ENCODE assay signal across 8 cellular contexts in the genomic region with DNA sequence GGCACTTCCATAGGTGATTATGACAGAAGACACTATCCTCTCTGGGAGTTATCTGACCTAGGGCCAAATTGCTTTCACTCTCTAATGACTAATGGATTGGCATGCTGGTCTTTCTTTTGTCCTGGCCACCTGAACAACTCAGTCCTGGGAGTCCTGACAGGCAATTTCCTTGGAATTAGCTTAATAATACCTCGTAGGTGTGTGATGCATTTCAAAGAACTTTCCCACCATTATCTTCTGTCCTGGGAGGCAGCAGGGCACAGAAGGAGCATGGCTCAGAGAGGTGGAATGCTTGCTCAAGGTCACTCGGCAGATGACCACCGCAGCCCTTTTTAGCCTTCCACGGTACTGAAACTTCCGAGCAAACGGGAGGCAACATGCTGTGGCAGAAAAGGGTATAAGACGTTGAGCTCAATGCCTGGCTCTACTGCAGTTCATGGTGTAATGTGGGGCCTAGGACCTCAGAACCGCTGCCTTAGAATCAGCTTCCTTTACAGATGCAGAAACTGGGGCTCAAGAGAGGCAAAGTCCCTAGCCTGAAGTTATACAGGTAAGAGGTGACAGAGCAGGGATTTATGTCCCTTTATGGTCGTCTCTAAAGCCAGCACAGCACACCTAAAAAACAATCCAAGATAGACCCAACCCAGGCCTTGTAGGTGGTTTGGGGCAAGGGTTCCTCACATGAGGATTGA. TPM values are rescaled to one million over a fixed set of nuclear protein-coding genes. Genes with fewer than 3 reads are reported as not detected.
DNase-seq lines count a peak whose midpoint lies in the region; ATAC-seq and TF ChIP-seq lines count a peak whose summit lies in the region.

No MANE protein-coding gene starts in this region.

- no peaks in the 10 kb centered on the region for H3K27me3 Mint-ChIP-seq in activated naive CD8-positive, alpha-beta T cell treated with anti-CD3 and anti-CD28 coated beads for 36 hours
- H3K27me3 Mint-ChIP-seq in stimulated activated naive B cell treated with anti-CD40 and anti-IgM and Interleukin-4, amounts not matched to agents 10 μg/mL and 1 μg/mL and 100 μg/mL, for 72 hours = no peaks in the 10 kb centered on the region

- no peak for ATAC-seq in stimulated activated naive B cell treated with anti-CD40 and anti-IgM and Interleukin-4, amounts not matched to agents 10 μg/mL and 1 μg/mL and 100 μg/mL, for 72 hours (replicated peaks)
- ATAC-seq in GM18868 (IDR thresholded peaks at IDR 0.05; ENCODE audit: unreplicated experiment) = no peak

- peaks cover 20% of the 10 kb centered on the region for H3K36me3 Mint-ChIP-seq in activated naive CD8-positive, alpha-beta T cell treated with anti-CD3 and anti-CD28 coated beads for 36 hours
- H3K36me3 Mint-ChIP-seq in stimulated activated naive B cell treated with anti-CD40 and anti-IgM and Interleukin-4, amounts not matched to agents 10 μg/mL and 1 μg/mL and 100 μg/mL, for 72 hours = peaks cover 14 to 25% of the 10 kb centered on the region in 2 donors

- H3K9me3 ChIP-seq in A673 (ENCODE audit: low read depth, low read length, poor library complexity, severe bottlenecking) = no peaks in the 10 kb centered on the region
- no peaks in the 10 kb centered on the region for H3K9me3 ChIP-seq in HEK293 (ENCODE audit: control insufficient read depth, insufficient read depth, low read depth, low read length)

- POLR2A ChIA-PET in A673 (lab: Charles Lee; ENCODE audit: low non-redundant PET) (no interaction called here), HEK293 (lab: Yijun Ruan, JAX) (interaction anchor here (1.0 to 7.0 kb wide), 8 partner anchors 8 to 81 kb away, joined by 3 to 60 read pairs (median 6); no protein-coding TSS in a partner anchor)

- H3K4me3 Mint-ChIP-seq in activated naive CD8-positive, alpha-beta T cell treated with anti-CD3 and anti-CD28 coated beads for 36 hours = peak overlapping the region; percentile 88
- peak overlapping the region; percentile 96 to 97 for H3K4me3 Mint-ChIP-seq in stimulated activated naive B cell treated with anti-CD40 and anti-IgM and Interleukin-4, amounts not matched to agents 10 μg/mL and 1 μg/mL and 100 μg/mL, for 72 hours

- H3K27ac ChIP-seq in A673 (ENCODE audit: low read depth, low read length, poor library complexity, severe bottlenecking) (peak overlapping the region; percentile 99), HEK293 (ENCODE audit: extremely low read depth, low read depth, low read length) (peak overlapping the region; percentile 77)

- H3K36me3 ChIP-seq in A673 (ENCODE audit: insufficient read depth, low read length, poor library complexity, severe bottlenecking) (peaks cover 12% of the 10 kb centered on the region), HEK293 (ENCODE audit: control insufficient read depth in 2 of 2, insufficient read depth in 1 of 2, low read length in 2 of 2) (peaks cover 0 to 27% of the 10 kb centered on the region in 2 experiments; a peak in 1 of 3 replicates)

- DNase-seq in A673 (ENCODE audit: low spot score) (no peak), iPS-NIHi7 (ENCODE audit: extremely low spot score) (peak; percentile 49), NCI-H2107 treated with DMSO at 0.1 percent for 48 hours (lab: John Stamatoyannopoulos, UW; ENCODE audit: unreplicated experiment) (no peak)
- DNase-seq in activated naive CD8-positive, alpha-beta T cell treated with anti-CD3 and anti-CD28 coated beads for 36 hours = no peak
- no peak for DNase-seq in stimulated activated naive B cell treated with anti-CD40 and anti-IgM and Interleukin-4, amounts not matched to agents 10 μg/mL and 1 μg/mL and 100 μg/mL, for 72 hours
- no peak for DNase-seq in stimulated activated CD8-positive, alpha-beta memory T cell treated with anti-CD3 and anti-CD28 coated beads, Interleukin-4, amount 100 ng/mL, for 48 hours

- H3K4me1 ChIP-seq in A673 (ENCODE audit: insufficient read depth, low read length, poor library complexity, severe bottlenecking) = peaks cover 65% of the 10 kb centered on the region
- H3K4me1 ChIP-seq in HEK293 (ENCODE audit: control insufficient read depth, insufficient read depth, low read length) = peaks cover 29% of the 10 kb centered on the region

- CTCF ChIA-PET in A673 (lab: Charles Lee) (interaction anchor here (6.9 kb wide), 1 partner anchor 81 kb away, joined by 36 read pairs; no protein-coding TSS in a partner anchor), HEK293 (lab: Yijun Ruan, JAX) (interaction anchor here (0.5 to 18.2 kb wide), 8 partner anchors 15 to 434 kb away, joined by 3 to 506 read pairs (median 3); no protein-coding TSS in a partner anchor)

- peaks cover 63% of the 10 kb centered on the region for H3K4me1 Mint-ChIP-seq in activated naive CD8-positive, alpha-beta T cell treated with anti-CD3 and anti-CD28 coated beads for 36 hours
- peaks cover 42 to 65% of the 10 kb centered on the region in 2 donors for H3K4me1 Mint-ChIP-seq in stimulated activated naive B cell treated with anti-CD40 and anti-IgM and Interleukin-4, amounts not matched to agents 10 μg/mL and 1 μg/mL and 100 μg/mL, for 72 hours

- H3K9me3 Mint-ChIP-seq in activated naive CD8-positive, alpha-beta T cell treated with anti-CD3 and anti-CD28 coated beads for 36 hours = no peaks in the 10 kb centered on the region
- H3K9me3 Mint-ChIP-seq in stimulated activated naive B cell treated with anti-CD40 and anti-IgM and Interleukin-4, amounts not matched to agents 10 μg/mL and 1 μg/mL and 100 μg/mL, for 72 hours = no peaks in the 10 kb centered on the region

- intact Hi-C loops in A673 (cut with micrococcal nuclease; ENCODE audit: unreplicated experiment) = loop anchor here (5.0 kb wide), 1 partner anchor 41 kb away; no protein-coding TSS in a partner anchor

- no peaks in the 10 kb centered on the region for H3K27me3 ChIP-seq in A673 (replicated peaks; ENCODE audit: insufficient read depth, low read depth, low read length, poor library complexity)

- H3K4me3 ChIP-seq in A673 (ENCODE audit: low read depth, low read length, poor library complexity, severe bottlenecking) (peak overlapping the region; percentile 75), HEK293 (ENCODE audit: low read depth, low read length) (peak overlapping the region; percentile 9)

- no peak for TF ChIP-seq CTCF in A673 (conservative IDR thresholded peaks at IDR 0.05; ENCODE audit: low read depth, low read length)
- no peak for TF ChIP-seq CTCF in HEK293 (tag by site-specific recombination; IDR thresholded peaks at IDR 0.05)

- BruUV-seq in A673 (replicated peaks; lab: Mats Ljungman, UMichigan) = no TSS peak

- peak overlapping the region; percentile 78 for H3K27ac Mint-ChIP-seq in activated naive CD8-positive, alpha-beta T cell treated with anti-CD3 and anti-CD28 coated beads for 36 hours
- H3K27ac Mint-ChIP-seq in stimulated activated naive B cell treated with anti-CD40 and anti-IgM and Interleukin-4, amounts not matched to agents 10 μg/mL and 1 μg/mL and 100 μg/mL, for 72 hours = peak overlapping the region; percentile 94

TF ChIP-seq in HEK293, 187 proteins besides CTCF, POLR2A, EP300 and RAD21 (continues in another document):
- TF ChIP-seq ZNF416 (tag by site-specific recombination; IDR thresholded peaks at IDR 0.05) (no peak), ZFP41 (tag by site-specific recombination; IDR thresholded peaks at IDR 0.05; ENCODE audit: borderline replicate concordance) (no peak), ZNF138 (tag by site-specific recombination; IDR thresholded peaks at IDR 0.05; ENCODE audit: borderline replicate concordance) (no peak), ZNF223 (tag by site-specific recombination; IDR thresholded peaks at IDR 0.05) (no peak), ZNF366 (tag by site-specific recombination; conservative IDR thresholded peaks at IDR 0.05) (peak; percentile 16; the same call in 1 of the 2 replicates), KLF9 (tag by site-specific recombination; IDR thresholded peaks at IDR 0.05; ENCODE audit: low read depth) (no peak), GLIS1 (tag by site-specific recombination; IDR thresholded peaks at IDR 0.05) (no peak), YY2 (tag by site-specific recombination; IDR thresholded peaks at IDR 0.05) (no peak), ZNF629 (tag by site-specific recombination; IDR thresholded peaks at IDR 0.05) (no peak), ZNF114 (tag by site-specific recombination; IDR thresholded peaks at IDR 0.05) (no peak), ZBTB20 (tag by site-specific recombination; IDR thresholded peaks at IDR 0.05) (no peak), ZNF600 (tag by site-specific recombination; IDR thresholded peaks at IDR 0.05) (0 out of 2 replicates have a peak, but pooled peaks have one; percentile 11), ZNF701 (tag by site-specific recombination; IDR thresholded peaks at IDR 0.05) (no peak), PRDM1 (tag by site-specific recombination; IDR thresholded peaks at IDR 0.05) (peak; percentile 54)
- TF ChIP-seq, protein P1, sequence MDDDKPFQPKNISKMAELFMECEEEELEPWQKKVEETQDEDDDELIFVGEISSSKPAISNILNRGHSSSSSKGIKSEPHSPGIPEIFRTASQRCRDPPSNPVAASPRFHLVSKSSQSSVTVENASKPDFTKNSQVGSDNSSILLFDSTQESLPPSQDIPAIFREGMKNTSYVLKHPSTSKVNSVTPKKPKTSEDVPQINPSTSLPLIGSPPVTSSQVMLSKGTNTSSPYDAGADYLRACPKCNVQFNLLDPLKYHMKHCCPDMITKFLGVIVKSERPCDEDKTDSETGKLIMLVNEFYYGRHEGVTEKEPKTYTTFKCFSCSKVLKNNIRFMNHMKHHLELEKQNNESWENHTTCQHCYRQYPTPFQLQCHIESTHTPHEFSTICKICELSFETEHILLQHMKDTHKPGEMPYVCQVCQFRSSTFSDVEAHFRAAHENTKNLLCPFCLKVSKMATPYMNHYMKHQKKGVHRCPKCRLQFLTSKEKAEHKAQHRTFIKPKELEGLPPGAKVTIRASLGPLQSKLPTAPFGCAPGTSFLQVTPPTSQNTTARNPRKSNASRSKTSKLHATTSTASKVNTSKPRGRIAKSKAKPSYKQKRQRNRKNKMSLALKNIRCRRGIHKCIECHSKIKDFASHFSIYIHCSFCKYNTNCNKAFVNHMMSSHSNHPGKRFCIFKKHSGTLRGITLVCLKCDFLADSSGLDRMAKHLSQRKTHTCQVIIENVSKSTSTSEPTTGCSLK (tag by site-specific recombination; IDR thresholded peaks at IDR 0.05) = no peak

RNA-seq across cellular contexts. Expression of a gene that starts 3.2 kb away (rescaled TPM):
- total RNA-seq in A673 (2021) = 102 and 140 TPM in 2 replicates
- total RNA-seq in activated naive CD8-positive, alpha-beta T cell treated with anti-CD3 and anti-CD28 coated beads for 36 hours = 10 to 100 TPM; 59.1 to 59.5 TPM

RNA-seq across cellular contexts. Expression of a gene that starts 25.1 kb away (rescaled TPM):
- 45.0 and 46.1 TPM in 2 replicates for total RNA-seq in A673 (2021)
- total RNA-seq in activated naive CD8-positive, alpha-beta T cell treated with anti-CD3 and anti-CD28 coated beads for 36 hours = 10 to 100 TPM; 36.1 to 37.5 TPM
